1 cellular context compared by ENCODE assay signal in the genomic region with DNA sequence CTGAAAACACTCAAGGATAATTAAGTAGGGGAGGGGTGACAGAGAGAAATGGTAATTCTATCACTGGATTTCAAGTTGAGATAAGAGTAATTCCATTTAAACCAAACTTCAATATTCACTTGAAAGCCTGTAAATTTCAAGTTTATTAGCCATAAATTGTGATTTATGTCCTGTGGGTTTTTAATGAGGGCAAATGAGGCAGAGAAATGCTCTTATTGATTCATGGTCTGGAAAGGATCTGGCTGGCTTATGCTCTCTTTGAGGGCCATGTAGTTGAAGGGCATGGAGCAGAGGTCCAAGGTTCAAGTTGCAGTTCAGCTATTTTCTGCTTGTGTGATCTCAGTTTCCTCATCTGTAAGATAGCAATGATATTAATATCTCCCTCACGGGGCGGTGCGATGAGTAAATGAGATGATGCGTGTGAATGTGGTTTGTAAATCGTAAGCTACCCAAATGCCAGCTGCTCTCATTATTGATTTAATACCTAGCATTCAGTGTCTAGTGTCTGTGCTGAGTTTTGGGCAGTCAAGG.
TF ChIP-seq lines count a peak whose summit lies in the region.

No MANE protein-coding gene starts in this region.

TF ChIP-seq in HEK293, 187 proteins besides CTCF, POLR2A, EP300 and RAD21 (continued from another document and continues in another):
- TF ChIP-seq, protein P1, sequence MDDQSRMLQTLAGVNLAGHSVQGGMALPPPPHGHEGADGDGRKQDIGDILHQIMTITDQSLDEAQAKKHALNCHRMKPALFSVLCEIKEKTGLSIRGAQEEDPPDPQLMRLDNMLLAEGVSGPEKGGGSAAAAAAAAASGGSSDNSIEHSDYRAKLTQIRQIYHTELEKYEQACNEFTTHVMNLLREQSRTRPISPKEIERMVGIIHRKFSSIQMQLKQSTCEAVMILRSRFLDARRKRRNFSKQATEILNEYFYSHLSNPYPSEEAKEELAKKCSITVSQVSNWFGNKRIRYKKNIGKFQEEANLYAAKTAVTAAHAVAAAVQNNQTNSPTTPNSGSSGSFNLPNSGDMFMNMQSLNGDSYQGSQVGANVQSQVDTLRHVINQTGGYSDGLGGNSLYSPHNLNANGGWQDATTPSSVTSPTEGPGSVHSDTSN (CRISPR knock-in tag; IDR thresholded peaks at IDR 0.05), result no peak
- TF ChIP-seq SP3 (tag by site-specific recombination; IDR thresholded peaks at IDR 0.05) (no peak), ZNF239 (tag by site-specific recombination; IDR thresholded peaks at IDR 0.05) (no peak), ZNF146 (tag by site-specific recombination; IDR thresholded peaks at IDR 0.05) (no peak), ZIC2 (tag by site-specific recombination; IDR thresholded peaks at IDR 0.05) (no peak), ZNF549 (tag by site-specific recombination; IDR thresholded peaks at IDR 0.05) (no peak), REPIN1 (tag by site-specific recombination; IDR thresholded peaks at IDR 0.05; ENCODE audit: low read depth) (no peak; the same call in 1 of the 2 replicates), ZNF114 (tag by site-specific recombination; IDR thresholded peaks at IDR 0.05) (no peak), ZNF341 (tag by site-specific recombination; IDR thresholded peaks at IDR 0.05; ENCODE audit: low read depth) (peak; percentile 42; the same call in 1 of the 2 replicates), ZNF544 (tag by site-specific recombination; IDR thresholded peaks at IDR 0.05) (no peak), ZNF561 (tag by site-specific recombination; IDR thresholded peaks at IDR 0.05; ENCODE audit: borderline replicate concordance) (no peak), KLF1 (tag by site-specific recombination; IDR thresholded peaks at IDR 0.05) (peak; percentile 58; the same call in 1 of the 2 replicates), ZNF184 (tag by site-specific recombination; IDR thresholded peaks at IDR 0.05) (no peak), SCRT1 (tag by site-specific recombination; IDR thresholded peaks at IDR 0.05; ENCODE audit: borderline replicate concordance) (peak; percentile 32; the same call in 1 of the 2 replicates), MEIS1 (CRISPR knock-in tag; IDR thresholded peaks at IDR 0.05; ENCODE audit: borderline replicate concordance) (no peak), ZNF366 (tag by site-specific recombination; conservative IDR thresholded peaks at IDR 0.05) (peak; percentile 84), ZNF248 (tag by site-specific recombination; IDR thresholded peaks at IDR 0.05) (no peak), ZNF221 (tag by site-specific recombination; IDR thresholded peaks at IDR 0.05; ENCODE audit: borderline replicate concordance) (no peak), ZNF155 (tag by site-specific recombination; IDR thresholded peaks at IDR 0.05) (no peak), FEZF1 (tag by site-specific recombination; IDR thresholded peaks at IDR 0.05) (peak; percentile 99), ZNF768 (tag by site-specific recombination; IDR thresholded peaks at IDR 0.05) (no peak), ZBTB7A (tag by site-specific recombination; IDR thresholded peaks at IDR 0.05; ENCODE audit: low read depth) (no peak), PRDM1 (tag by site-specific recombination; IDR thresholded peaks at IDR 0.05) (no peak), ZNF76 (tag by site-specific recombination; IDR thresholded peaks at IDR 0.05; ENCODE audit: borderline replicate concordance, low read depth) (peak; percentile 54; the same call in 1 of the 2 replicates)
- TF ChIP-seq, protein P2, sequence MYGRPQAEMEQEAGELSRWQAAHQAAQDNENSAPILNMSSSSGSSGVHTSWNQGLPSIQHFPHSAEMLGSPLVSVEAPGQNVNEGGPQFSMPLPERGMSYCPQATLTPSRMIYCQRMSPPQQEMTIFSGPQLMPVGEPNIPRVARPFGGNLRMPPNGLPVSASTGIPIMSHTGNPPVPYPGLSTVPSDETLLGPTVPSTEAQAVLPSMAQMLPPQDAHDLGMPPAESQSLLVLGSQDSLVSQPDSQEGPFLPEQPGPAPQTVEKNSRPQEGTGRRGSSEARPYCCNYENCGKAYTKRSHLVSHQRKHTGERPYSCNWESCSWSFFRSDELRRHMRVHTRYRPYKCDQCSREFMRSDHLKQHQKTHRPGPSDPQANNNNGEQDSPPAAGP (tag by site-specific recombination; IDR thresholded peaks at IDR 0.05), result no peak
- TF ChIP-seq, protein P3, sequence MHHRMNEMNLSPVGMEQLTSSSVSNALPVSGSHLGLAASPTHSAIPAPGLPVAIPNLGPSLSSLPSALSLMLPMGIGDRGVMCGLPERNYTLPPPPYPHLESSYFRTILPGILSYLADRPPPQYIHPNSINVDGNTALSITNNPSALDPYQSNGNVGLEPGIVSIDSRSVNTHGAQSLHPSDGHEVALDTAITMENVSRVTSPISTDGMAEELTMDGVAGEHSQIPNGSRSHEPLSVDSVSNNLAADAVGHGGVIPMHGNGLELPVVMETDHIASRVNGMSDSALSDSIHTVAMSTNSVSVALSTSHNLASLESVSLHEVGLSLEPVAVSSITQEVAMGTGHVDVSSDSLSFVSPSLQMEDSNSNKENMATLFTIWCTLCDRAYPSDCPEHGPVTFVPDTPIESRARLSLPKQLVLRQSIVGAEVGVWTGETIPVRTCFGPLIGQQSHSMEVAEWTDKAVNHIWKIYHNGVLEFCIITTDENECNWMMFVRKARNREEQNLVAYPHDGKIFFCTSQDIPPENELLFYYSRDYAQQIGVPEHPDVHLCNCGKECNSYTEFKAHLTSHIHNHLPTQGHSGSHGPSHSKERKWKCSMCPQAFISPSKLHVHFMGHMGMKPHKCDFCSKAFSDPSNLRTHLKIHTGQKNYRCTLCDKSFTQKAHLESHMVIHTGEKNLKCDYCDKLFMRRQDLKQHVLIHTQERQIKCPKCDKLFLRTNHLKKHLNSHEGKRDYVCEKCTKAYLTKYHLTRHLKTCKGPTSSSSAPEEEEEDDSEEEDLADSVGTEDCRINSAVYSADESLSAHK (tag by site-specific recombination; IDR thresholded peaks at IDR 0.05), result peak; percentile 93
- TF ChIP-seq, protein P4, sequence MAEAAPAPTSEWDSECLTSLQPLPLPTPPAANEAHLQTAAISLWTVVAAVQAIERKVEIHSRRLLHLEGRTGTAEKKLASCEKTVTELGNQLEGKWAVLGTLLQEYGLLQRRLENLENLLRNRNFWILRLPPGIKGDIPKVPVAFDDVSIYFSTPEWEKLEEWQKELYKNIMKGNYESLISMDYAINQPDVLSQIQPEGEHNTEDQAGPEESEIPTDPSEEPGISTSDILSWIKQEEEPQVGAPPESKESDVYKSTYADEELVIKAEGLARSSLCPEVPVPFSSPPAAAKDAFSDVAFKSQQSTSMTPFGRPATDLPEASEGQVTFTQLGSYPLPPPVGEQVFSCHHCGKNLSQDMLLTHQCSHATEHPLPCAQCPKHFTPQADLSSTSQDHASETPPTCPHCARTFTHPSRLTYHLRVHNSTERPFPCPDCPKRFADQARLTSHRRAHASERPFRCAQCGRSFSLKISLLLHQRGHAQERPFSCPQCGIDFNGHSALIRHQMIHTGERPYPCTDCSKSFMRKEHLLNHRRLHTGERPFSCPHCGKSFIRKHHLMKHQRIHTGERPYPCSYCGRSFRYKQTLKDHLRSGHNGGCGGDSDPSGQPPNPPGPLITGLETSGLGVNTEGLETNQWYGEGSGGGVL (tag by site-specific recombination; IDR thresholded peaks at IDR 0.05), result peak; percentile 66
- TF ChIP-seq, protein P5, sequence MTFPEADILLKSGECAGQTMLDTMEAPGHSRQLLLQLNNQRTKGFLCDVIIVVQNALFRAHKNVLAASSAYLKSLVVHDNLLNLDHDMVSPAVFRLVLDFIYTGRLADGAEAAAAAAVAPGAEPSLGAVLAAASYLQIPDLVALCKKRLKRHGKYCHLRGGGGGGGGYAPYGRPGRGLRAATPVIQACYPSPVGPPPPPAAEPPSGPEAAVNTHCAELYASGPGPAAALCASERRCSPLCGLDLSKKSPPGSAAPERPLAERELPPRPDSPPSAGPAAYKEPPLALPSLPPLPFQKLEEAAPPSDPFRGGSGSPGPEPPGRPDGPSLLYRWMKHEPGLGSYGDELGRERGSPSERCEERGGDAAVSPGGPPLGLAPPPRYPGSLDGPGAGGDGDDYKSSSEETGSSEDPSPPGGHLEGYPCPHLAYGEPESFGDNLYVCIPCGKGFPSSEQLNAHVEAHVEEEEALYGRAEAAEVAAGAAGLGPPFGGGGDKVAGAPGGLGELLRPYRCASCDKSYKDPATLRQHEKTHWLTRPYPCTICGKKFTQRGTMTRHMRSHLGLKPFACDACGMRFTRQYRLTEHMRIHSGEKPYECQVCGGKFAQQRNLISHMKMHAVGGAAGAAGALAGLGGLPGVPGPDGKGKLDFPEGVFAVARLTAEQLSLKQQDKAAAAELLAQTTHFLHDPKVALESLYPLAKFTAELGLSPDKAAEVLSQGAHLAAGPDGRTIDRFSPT (tag by site-specific recombination; IDR thresholded peaks at IDR 0.05), result peak; percentile 53; the same call in 1 of the 2 replicates
- TF ChIP-seq, protein P6, sequence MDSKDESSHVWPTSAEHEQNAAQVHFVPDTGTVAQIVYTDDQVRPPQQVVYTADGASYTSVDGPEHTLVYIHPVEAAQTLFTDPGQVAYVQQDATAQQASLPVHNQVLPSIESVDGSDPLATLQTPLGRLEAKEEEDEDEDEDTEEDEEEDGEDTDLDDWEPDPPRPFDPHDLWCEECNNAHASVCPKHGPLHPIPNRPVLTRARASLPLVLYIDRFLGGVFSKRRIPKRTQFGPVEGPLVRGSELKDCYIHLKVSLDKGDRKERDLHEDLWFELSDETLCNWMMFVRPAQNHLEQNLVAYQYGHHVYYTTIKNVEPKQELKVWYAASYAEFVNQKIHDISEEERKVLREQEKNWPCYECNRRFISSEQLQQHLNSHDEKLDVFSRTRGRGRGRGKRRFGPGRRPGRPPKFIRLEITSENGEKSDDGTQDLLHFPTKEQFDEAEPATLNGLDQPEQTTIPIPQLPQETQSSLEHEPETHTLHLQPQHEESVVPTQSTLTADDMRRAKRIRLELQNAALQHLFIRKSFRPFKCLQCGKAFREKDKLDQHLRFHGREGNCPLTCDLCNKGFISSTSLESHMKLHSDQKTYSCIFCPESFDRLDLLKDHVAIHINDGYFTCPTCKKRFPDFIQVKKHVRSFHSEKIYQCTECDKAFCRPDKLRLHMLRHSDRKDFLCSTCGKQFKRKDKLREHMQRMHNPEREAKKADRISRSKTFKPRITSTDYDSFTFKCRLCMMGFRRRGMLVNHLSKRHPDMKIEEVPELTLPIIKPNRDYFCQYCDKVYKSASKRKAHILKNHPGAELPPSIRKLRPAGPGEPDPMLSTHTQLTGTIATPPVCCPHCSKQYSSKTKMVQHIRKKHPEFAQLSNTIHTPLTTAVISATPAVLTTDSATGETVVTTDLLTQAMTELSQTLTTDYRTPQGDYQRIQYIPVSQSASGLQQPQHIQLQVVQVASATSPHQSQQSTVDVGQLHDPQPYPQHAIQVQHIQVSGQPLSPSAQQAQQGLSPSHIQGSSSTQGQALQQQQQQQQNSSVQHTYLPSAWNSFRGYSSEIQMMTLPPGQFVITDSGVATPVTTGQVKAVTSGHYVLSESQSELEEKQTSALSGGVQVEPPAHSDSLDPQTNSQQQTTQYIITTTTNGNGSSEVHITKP (tag by site-specific recombination; IDR thresholded peaks at IDR 0.05), result no peak
- TF ChIP-seq, protein P7, sequence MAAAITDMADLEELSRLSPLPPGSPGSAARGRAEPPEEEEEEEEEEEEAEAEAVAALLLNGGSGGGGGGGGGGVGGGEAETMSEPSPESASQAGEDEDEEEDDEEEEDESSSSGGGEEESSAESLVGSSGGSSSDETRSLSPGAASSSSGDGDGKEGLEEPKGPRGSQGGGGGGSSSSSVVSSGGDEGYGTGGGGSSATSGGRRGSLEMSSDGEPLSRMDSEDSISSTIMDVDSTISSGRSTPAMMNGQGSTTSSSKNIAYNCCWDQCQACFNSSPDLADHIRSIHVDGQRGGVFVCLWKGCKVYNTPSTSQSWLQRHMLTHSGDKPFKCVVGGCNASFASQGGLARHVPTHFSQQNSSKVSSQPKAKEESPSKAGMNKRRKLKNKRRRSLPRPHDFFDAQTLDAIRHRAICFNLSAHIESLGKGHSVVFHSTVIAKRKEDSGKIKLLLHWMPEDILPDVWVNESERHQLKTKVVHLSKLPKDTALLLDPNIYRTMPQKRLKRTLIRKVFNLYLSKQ (tag by site-specific recombination; IDR thresholded peaks at IDR 0.05; ENCODE audit: borderline replicate concordance), result no peak
- TF ChIP-seq, protein P8, sequence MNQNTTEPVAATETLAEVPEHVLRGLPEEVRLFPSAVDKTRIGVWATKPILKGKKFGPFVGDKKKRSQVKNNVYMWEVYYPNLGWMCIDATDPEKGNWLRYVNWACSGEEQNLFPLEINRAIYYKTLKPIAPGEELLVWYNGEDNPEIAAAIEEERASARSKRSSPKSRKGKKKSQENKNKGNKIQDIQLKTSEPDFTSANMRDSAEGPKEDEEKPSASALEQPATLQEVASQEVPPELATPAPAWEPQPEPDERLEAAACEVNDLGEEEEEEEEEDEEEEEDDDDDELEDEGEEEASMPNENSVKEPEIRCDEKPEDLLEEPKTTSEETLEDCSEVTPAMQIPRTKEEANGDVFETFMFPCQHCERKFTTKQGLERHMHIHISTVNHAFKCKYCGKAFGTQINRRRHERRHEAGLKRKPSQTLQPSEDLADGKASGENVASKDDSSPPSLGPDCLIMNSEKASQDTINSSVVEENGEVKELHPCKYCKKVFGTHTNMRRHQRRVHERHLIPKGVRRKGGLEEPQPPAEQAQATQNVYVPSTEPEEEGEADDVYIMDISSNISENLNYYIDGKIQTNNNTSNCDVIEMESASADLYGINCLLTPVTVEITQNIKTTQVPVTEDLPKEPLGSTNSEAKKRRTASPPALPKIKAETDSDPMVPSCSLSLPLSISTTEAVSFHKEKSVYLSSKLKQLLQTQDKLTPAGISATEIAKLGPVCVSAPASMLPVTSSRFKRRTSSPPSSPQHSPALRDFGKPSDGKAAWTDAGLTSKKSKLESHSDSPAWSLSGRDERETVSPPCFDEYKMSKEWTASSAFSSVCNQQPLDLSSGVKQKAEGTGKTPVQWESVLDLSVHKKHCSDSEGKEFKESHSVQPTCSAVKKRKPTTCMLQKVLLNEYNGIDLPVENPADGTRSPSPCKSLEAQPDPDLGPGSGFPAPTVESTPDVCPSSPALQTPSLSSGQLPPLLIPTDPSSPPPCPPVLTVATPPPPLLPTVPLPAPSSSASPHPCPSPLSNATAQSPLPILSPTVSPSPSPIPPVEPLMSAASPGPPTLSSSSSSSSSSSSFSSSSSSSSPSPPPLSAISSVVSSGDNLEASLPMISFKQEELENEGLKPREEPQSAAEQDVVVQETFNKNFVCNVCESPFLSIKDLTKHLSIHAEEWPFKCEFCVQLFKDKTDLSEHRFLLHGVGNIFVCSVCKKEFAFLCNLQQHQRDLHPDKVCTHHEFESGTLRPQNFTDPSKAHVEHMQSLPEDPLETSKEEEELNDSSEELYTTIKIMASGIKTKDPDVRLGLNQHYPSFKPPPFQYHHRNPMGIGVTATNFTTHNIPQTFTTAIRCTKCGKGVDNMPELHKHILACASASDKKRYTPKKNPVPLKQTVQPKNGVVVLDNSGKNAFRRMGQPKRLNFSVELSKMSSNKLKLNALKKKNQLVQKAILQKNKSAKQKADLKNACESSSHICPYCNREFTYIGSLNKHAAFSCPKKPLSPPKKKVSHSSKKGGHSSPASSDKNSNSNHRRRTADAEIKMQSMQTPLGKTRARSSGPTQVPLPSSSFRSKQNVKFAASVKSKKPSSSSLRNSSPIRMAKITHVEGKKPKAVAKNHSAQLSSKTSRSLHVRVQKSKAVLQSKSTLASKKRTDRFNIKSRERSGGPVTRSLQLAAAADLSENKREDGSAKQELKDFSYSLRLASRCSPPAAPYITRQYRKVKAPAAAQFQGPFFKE (tag by site-specific recombination; IDR thresholded peaks at IDR 0.05; ENCODE audit: borderline replicate concordance), result no peak
